ENCODE assay signal across 23 cellular contexts in the genomic region with DNA sequence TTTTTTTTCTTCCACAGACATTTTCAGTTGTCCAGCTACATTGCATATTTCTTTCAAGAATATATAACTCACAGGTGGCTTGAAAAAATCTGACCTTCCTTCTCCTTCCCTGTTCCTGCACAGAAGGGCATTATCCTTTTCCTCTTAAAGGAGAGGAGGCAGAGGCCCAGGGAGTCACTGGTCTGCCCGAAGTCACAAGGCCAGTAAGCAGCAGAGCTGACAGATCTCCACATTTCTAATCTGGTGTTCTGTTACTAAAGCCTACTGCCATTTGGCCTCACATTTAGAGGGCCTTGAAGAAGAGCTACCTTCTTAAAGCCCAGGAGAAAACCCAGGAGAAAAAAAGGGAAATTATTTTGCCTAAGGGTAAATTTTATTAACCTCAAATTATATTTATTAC. TPM values are rescaled to one million over a fixed set of nuclear protein-coding genes. Genes with fewer than 3 reads are reported as not detected.
"Had no signal": no experiment of that assay in that cellular context is flagged by ENCODE, and none has a peak within 500 bp of the region (broad histone marks: within the 10 kb centered on the region; RNA-seq: fewer than 3 reads in every experiment).

No MANE protein-coding gene starts in this region.

- H3K4me3 Mint-ChIP-seq: activated CD4-positive, alpha-beta memory T cell treated with anti-CD3 and anti-CD28 coated beads for 36 hours; activated naive CD4-positive, alpha-beta T cell treated with anti-CD3 and anti-CD28 coated beads for 36 hours; activated naive CD8-positive, alpha-beta T cell treated with anti-CD3 and anti-CD28 coated beads, Interleukin-2, amount 10 ng/mL, durations not matched to agents 7 days and 5 days; natural killer cell treated with Interleukin-12 subunit alpha and Interleukin-12 subunit beta and Interleukin-15 and Interleukin-18, amount 100 ng/mL, for 72 hours; T-cell; WTC11 had no signal

- H3K36me3 ChIP-seq: pancreas, right lobe of liver, thoracic aorta had no signal

- H3K9me3 ChIP-seq: esophagus squamous epithelium, heart left ventricle, pancreas, right lobe of liver, thoracic aorta had no signal

- H3K27ac ChIP-seq: coronary artery, esophagus squamous epithelium, heart left ventricle, pancreas, right lobe of liver, thoracic aorta had no signal

- H3K4me3 ChIP-seq: coronary artery, esophagus squamous epithelium, heart left ventricle, pancreas, right lobe of liver, thoracic aorta had no signal

- H3K9me3 Mint-ChIP-seq: activated CD4-positive, alpha-beta memory T cell treated with anti-CD3 and anti-CD28 coated beads for 36 hours; activated naive CD4-positive, alpha-beta T cell treated with anti-CD3 and anti-CD28 coated beads for 36 hours; activated naive CD8-positive, alpha-beta T cell treated with anti-CD3 and anti-CD28 coated beads, Interleukin-2, amount 10 ng/mL, durations not matched to agents 7 days and 5 days; natural killer cell treated with Interleukin-12 subunit alpha and Interleukin-12 subunit beta and Interleukin-15 and Interleukin-18, amount 100 ng/mL, for 72 hours; T-cell; WTC11 had no signal

- DNase-seq: activated CD4-positive, alpha-beta memory T cell treated with anti-CD3 and anti-CD28 coated beads for 36 hours; activated CD4-positive, alpha-beta T cell treated with anti-CD3 and anti-CD28 coated beads for 48 hours; activated effector memory CD4-positive, alpha-beta T cell treated with Interleukin-2 at 50 U/mL for 16 hours; activated naive CD4-positive, alpha-beta T cell treated with anti-CD3 and anti-CD28 coated beads for 36 hours; activated naive CD8-positive, alpha-beta T cell treated with anti-CD3 and anti-CD28 coated beads, Interleukin-2, amount 10 ng/mL, durations not matched to agents 7 days and 5 days; activated T-cell treated with anti-CD3 and anti-CD28 coated beads, Interleukin-2, amount 50 U/mL, for 48 hours; amygdala; cerebellar nuclear complex; esophagus squamous epithelium; heart left ventricle; midbrain; pancreas; right lobe of liver; stimulated activated CD4-positive, alpha-beta T cell treated with anti-CD3 and anti-CD28 coated beads, Interleukin-4, amount 100 ng/mL, for 1 hour; stimulated activated naive CD4-positive, alpha-beta T cell treated with Interleukin-2 at 50 U/mL for 16 hours; T-cell had no signal

- H3K4me1 ChIP-seq: pancreas, right lobe of liver had no signal

- H3K27ac Mint-ChIP-seq: activated CD4-positive, alpha-beta memory T cell treated with anti-CD3 and anti-CD28 coated beads for 36 hours; activated naive CD4-positive, alpha-beta T cell treated with anti-CD3 and anti-CD28 coated beads for 36 hours; activated naive CD8-positive, alpha-beta T cell treated with anti-CD3 and anti-CD28 coated beads, Interleukin-2, amount 10 ng/mL, durations not matched to agents 7 days and 5 days; natural killer cell treated with Interleukin-12 subunit alpha and Interleukin-12 subunit beta and Interleukin-15 and Interleukin-18, amount 100 ng/mL, for 72 hours; T-cell; WTC11 had no signal

- H3K27me3 ChIP-seq: esophagus squamous epithelium, heart left ventricle, pancreas, right lobe of liver had no signal

- H3K36me3 Mint-ChIP-seq: natural killer cell treated with Interleukin-12 subunit alpha and Interleukin-12 subunit beta and Interleukin-15 and Interleukin-18, amount 100 ng/mL, for 72 hours; WTC11 had no signal

- ATAC-seq: heart left ventricle; natural killer cell treated with Interleukin-12 subunit alpha and Interleukin-12 subunit beta and Interleukin-15 and Interleukin-18, amount 100 ng/mL, for 72 hours; pancreas; right lobe of liver; T-cell; WTC11 had no signal

- H3K27me3 Mint-ChIP-seq: activated CD4-positive, alpha-beta memory T cell treated with anti-CD3 and anti-CD28 coated beads for 36 hours; activated naive CD8-positive, alpha-beta T cell treated with anti-CD3 and anti-CD28 coated beads, Interleukin-2, amount 10 ng/mL, durations not matched to agents 7 days and 5 days; natural killer cell treated with Interleukin-12 subunit alpha and Interleukin-12 subunit beta and Interleukin-15 and Interleukin-18, amount 100 ng/mL, for 72 hours; T-cell had no signal

RNA-seq across cellular contexts. Expression of a gene that starts 52.7 kb away (rescaled TPM):
- total RNA-seq: activated CD4-positive, alpha-beta memory T cell treated with anti-CD3 and anti-CD28 coated beads for 36 hours; activated naive CD4-positive, alpha-beta T cell treated with anti-CD3 and anti-CD28 coated beads for 36 hours; activated naive CD8-positive, alpha-beta T cell treated with anti-CD3 and anti-CD28 coated beads, Interleukin-2, amount 10 ng/mL, durations not matched to agents 7 days and 5 days; bronchial epithelial cell; esophagus squamous epithelium; heart left ventricle; liver; natural killer cell treated with Interleukin-12 subunit alpha and Interleukin-12 subunit beta and Interleukin-15 and Interleukin-18, amount 100 ng/mL, for 72 hours; pancreas; right lobe of liver; T-cell; thoracic aorta; ureter; WTC11 had no signal
